ENCODE assay signal across 1 cellular context in genomic region chr11:116667318-116667717, GRCh38.
A peak's percentile ranks its signal among the peaks of the same experiment; 100 is the strongest.
TF ChIP-seq lines count a peak whose summit lies in the region.
"Not testable (repeated sequence)": the region's sequence is repeated elsewhere in the genome, so short reads cannot be mapped to it uniquely, and the experiment has no call there.

No MANE protein-coding gene starts in this region.

TF ChIP-seq in HepG2, 621 proteins besides CTCF, POLR2A, EP300 and RAD21 (continued from another document and continues in another):
- peak in 1 of 2 experiments; percentile 85; a peak in 1 of 4 replicates for TF ChIP-seq KLF16 (CRISPR knock-in tag; IDR thresholded peaks at IDR 0.05)
- TF ChIP-seq POGK (CRISPR knock-in tag; conservative IDR thresholded peaks at IDR 0.05): peak; percentile 77
- TF ChIP-seq HNF1A (IDR thresholded peaks at IDR 0.05; ENCODE audit: low read depth): peak; percentile 25; the same call in 1 of the 2 replicates
- TF ChIP-seq HNF1A (CRISPR knock-in tag; IDR thresholded peaks at IDR 0.05; ENCODE audit: borderline replicate concordance): peak; percentile 27; the same call in 1 of the 2 replicates
- peak; percentile 77; the same call in 1 of the 2 replicates for TF ChIP-seq ZNF292 (CRISPR knock-in tag; IDR thresholded peaks at IDR 0.05; ENCODE audit: borderline replicate concordance, low read depth)
- peak; percentile 48; the same call in 1 of the 2 replicates for TF ChIP-seq PITX1 (CRISPR knock-in tag; IDR thresholded peaks at IDR 0.05)
- TF ChIP-seq HMG20A (CRISPR knock-in tag; IDR thresholded peaks at IDR 0.05; ENCODE audit: borderline replicate concordance): peak; percentile 83
- peak; percentile 58; the same call in 1 of the 2 replicates for TF ChIP-seq ZSCAN9 (CRISPR knock-in tag; IDR thresholded peaks at IDR 0.05; ENCODE audit: borderline replicate concordance)
- peak; percentile 78 for TF ChIP-seq FOXP1 (IDR thresholded peaks at IDR 0.05)
- peak; percentile 98 for TF ChIP-seq FOXP1 (CRISPR knock-in tag; IDR thresholded peaks at IDR 0.05)
- TF ChIP-seq ZBTB7B (CRISPR knock-in tag; IDR thresholded peaks at IDR 0.05): peak; percentile 76
- TF ChIP-seq IRF2 (CRISPR knock-in tag; IDR thresholded peaks at IDR 0.05): 0 out of 2 replicates have a peak, but pooled peaks have one; percentile 22
- TF ChIP-seq SMARCC2 (IDR thresholded peaks at IDR 0.05): peak; percentile 38; the same call in 1 of the 2 replicates
- peak; percentile 38; the same call in 1 of the 2 replicates for TF ChIP-seq TFAP4 (IDR thresholded peaks at IDR 0.05; ENCODE audit: borderline replicate concordance, low read depth)
- peak; percentile 56; the same call in 1 of the 2 replicates for TF ChIP-seq ARID4A (CRISPR knock-in tag; IDR thresholded peaks at IDR 0.05; ENCODE audit: borderline replicate concordance)
- TF ChIP-seq SMAD3 (CRISPR knock-in tag; IDR thresholded peaks at IDR 0.05): peak; percentile 87
- TF ChIP-seq NR2F1 (CRISPR knock-in tag; IDR thresholded peaks at IDR 0.05): peak; percentile 19 to 32; a peak in 2 of 4 replicates
- TF ChIP-seq MAFK (conservative IDR thresholded peaks at IDR 0.05 in 1 of 2, IDR thresholded peaks at IDR 0.05 in 1 of 2; ENCODE audit: low read length in 2 of 2): peak; percentile 83 to 88
- peak; percentile 66 for TF ChIP-seq RARA (CRISPR knock-in tag; IDR thresholded peaks at IDR 0.05)
- peak; percentile 80; the same call in 1 of the 2 replicates for TF ChIP-seq ZGPAT (CRISPR knock-in tag; IDR thresholded peaks at IDR 0.05)
- TF ChIP-seq ELF3 (CRISPR knock-in tag; IDR thresholded peaks at IDR 0.05): 0 out of 2 replicates have a peak, but pooled peaks have one; percentile 24
- peak; percentile 74 for TF ChIP-seq HDAC1 (CRISPR knock-in tag; IDR thresholded peaks at IDR 0.05)
- TF ChIP-seq CREM (IDR thresholded peaks at IDR 0.05): peak; percentile 70; the same call in 1 of the 2 replicates
- not testable (repeated sequence) for TF ChIP-seq CREM (CRISPR knock-in tag; IDR thresholded peaks at IDR 0.05)
- TF ChIP-seq REPIN1 (CRISPR knock-in tag; IDR thresholded peaks at IDR 0.05; ENCODE audit: borderline replicate concordance, low read depth): 0 out of 2 replicates have a peak, but pooled peaks have one; percentile 26
- TF ChIP-seq ZNF512B (CRISPR knock-in tag; IDR thresholded peaks at IDR 0.05; ENCODE audit: borderline replicate concordance): peak; percentile 30; the same call in 1 of the 2 replicates
- peak; percentile 74 for TF ChIP-seq ZBTB25 (CRISPR knock-in tag; IDR thresholded peaks at IDR 0.05)
- TF ChIP-seq TBX2 (CRISPR knock-in tag; IDR thresholded peaks at IDR 0.05; ENCODE audit: borderline replicate concordance): 0 out of 2 replicates have a peak, but pooled peaks have one; percentile 49
- TF ChIP-seq CBX5 (CRISPR knock-in tag; IDR thresholded peaks at IDR 0.05; ENCODE audit: borderline replicate concordance): peak; percentile 62; the same call in 1 of the 2 replicates
- peak; percentile 82; the same call in 1 of the 2 replicates for TF ChIP-seq FOXK1 (CRISPR knock-in tag; IDR thresholded peaks at IDR 0.05; ENCODE audit: borderline replicate concordance, low read depth)
- peak; percentile 76; the same call in 1 of the 2 replicates for TF ChIP-seq SKIL (CRISPR knock-in tag; IDR thresholded peaks at IDR 0.05; ENCODE audit: borderline replicate concordance)
- TF ChIP-seq TARDBP (CRISPR knock-in tag; IDR thresholded peaks at IDR 0.05): peak; percentile 60
- peak; percentile 99 for TF ChIP-seq FOXA3 (CRISPR knock-in tag; IDR thresholded peaks at IDR 0.05)
- TF ChIP-seq GMEB1 (CRISPR knock-in tag; IDR thresholded peaks at IDR 0.05; ENCODE audit: borderline replicate concordance): 0 out of 2 replicates have a peak, but pooled peaks have one; percentile 21
- peak; percentile 43 for TF ChIP-seq POGZ (CRISPR knock-in tag; IDR thresholded peaks at IDR 0.05)
